ENCODE assay signal across 17 cellular contexts in genomic region chr17:5563451-5563850, GRCh38. TPM values are rescaled to one million over a fixed set of nuclear protein-coding genes. Genes with fewer than 3 reads are reported as not detected.
A peak's percentile ranks its signal among the peaks of the same experiment; 100 is the strongest.
DNase-seq lines count a peak whose midpoint lies in the region; ATAC-seq and TF ChIP-seq lines count a peak whose summit lies in the region.
"Had no signal": no experiment of that assay in that cellular context is flagged by ENCODE, and none has a peak within 500 bp of the region (broad histone marks: within the 10 kb centered on the region; RNA-seq: fewer than 3 reads in every experiment).

No MANE protein-coding gene starts in this region.

- no peaks in the 10 kb centered on the region; the same call in 1 of the 2 replicates for H3K9me2 ChIP-seq in SK-N-SH

- peaks cover 20 to 35% (median 21%) of the 10 kb centered on the region in 3 donors for H3K36me3 Mint-ChIP-seq in immature natural killer cell
- H3K36me3 Mint-ChIP-seq: brain had no signal

- H3K4me3 Mint-ChIP-seq in immature natural killer cell: no peak overlapping the region
- H3K4me3 Mint-ChIP-seq: activated naive CD8-positive, alpha-beta T cell treated with anti-CD3 and anti-CD28 coated beads, Interleukin-2, amount 10 ng/mL, durations not matched to agents 7 days and 5 days; brain had no signal

- H3K27me3 Mint-ChIP-seq in immature natural killer cell (ENCODE audit: low read depth in 3 of 3): peaks cover 0 to 3% (median 0%) of the 10 kb centered on the region in 3 donors
- H3K27me3 Mint-ChIP-seq: activated naive CD8-positive, alpha-beta T cell treated with anti-CD3 and anti-CD28 coated beads, Interleukin-2, amount 10 ng/mL, durations not matched to agents 7 days and 5 days had no signal

- WGBS in SK-N-SH (ENCODE audit: low lambda C conversion rate): 37% methylated on average over 2 of the region's 2 CpGs

- no peak for TF ChIP-seq EP300 in SK-N-SH (IDR thresholded peaks at IDR 0.05; ENCODE audit: borderline replicate concordance in 1 of 2, low read depth in 1 of 2, low read length in 1 of 2)

- H3K9me3 ChIP-seq in SK-N-SH: no peaks in the 10 kb centered on the region

- no peak overlapping the region for H3K4me2 ChIP-seq in SK-N-SH

- TF ChIP-seq CTCF in SK-N-SH (IDR thresholded peaks at IDR 0.05): no peak

- CTCF ChIA-PET in SK-N-SH (lab: Yijun Ruan, JAX): interaction anchor here (1.4 kb wide), 1 partner anchor 859 kb away, joined by 3 read pairs; no protein-coding TSS in a partner anchor

- no peak for TF ChIP-seq RAD21 in SK-N-SH (IDR thresholded peaks at IDR 0.05; ENCODE audit: low read length)

- H4K20me1 ChIP-seq in SK-N-SH (ENCODE audit: insufficient read depth): no peaks in the 10 kb centered on the region

- ATAC-seq in SK-N-SH treated with all-trans-retinoic acid at 6 μM for 48 hours (no peak), HG02938 (IDR thresholded peaks at IDR 0.05; ENCODE audit: unreplicated experiment) (no peak), GM18520 (IDR thresholded peaks at IDR 0.05; ENCODE audit: unreplicated experiment) (no peak), HG02610 (IDR thresholded peaks at IDR 0.05; ENCODE audit: unreplicated experiment) (no peak)
- ATAC-seq: left cardiac atrium had no signal

- POLR2A ChIA-PET in SK-N-SH (lab: Yijun Ruan, JAX): no interaction called here

- no peaks in the 10 kb centered on the region for H3K27me3 ChIP-seq in SK-N-SH (ENCODE audit: insufficient read depth)

- peak overlapping the region in 5 of 6 donors; percentile 25 to 70 (median 46) for H3K27ac Mint-ChIP-seq in immature natural killer cell
- H3K27ac Mint-ChIP-seq: brain had no signal

- H3K9ac ChIP-seq in SK-N-SH: no peak overlapping the region

- H3K4me1 Mint-ChIP-seq in immature natural killer cell: peaks cover 13 to 29% of the 10 kb centered on the region in 2 donors
- H3K4me1 Mint-ChIP-seq: brain had no signal

- H3F3A ChIP-seq in SK-N-SH (replicated peaks; ENCODE audit: insufficient read depth): peaks cover 19% of the 10 kb centered on the region

- peaks cover 3% of the 10 kb centered on the region for H3K79me2 ChIP-seq in SK-N-SH (ENCODE audit: insufficient read depth)

- peaks cover 0 to 22% of the 10 kb centered on the region in 2 experiments for H3K36me3 ChIP-seq in SK-N-SH (replicated peaks in 1 of 2; ENCODE audit: control insufficient read depth in 1 of 2, insufficient read depth in 2 of 2, low read length in 1 of 2)

- H3K4me3 ChIP-seq in SK-N-SH (ENCODE audit: low read depth in 2 of 2, low read length in 1 of 2): no peak overlapping the region

- H3K27ac ChIP-seq in SK-N-SH (ENCODE audit: low read depth in 2 of 2, low read length in 1 of 2): peak overlapping the region in 1 of 2 experiments; percentile 60; a peak in 2 of 4 replicates
- H3K27ac ChIP-seq: 22Rv1 had no signal

- H2AFZ ChIP-seq in SK-N-SH (ENCODE audit: low read depth): no peak overlapping the region

- DNase-seq in SK-N-SH (no peak), HCEC 1CT (peak; percentile 24), amniotic epithelial cell (ENCODE audit: low read depth) (peak; percentile 14), immature natural killer cell (no peak)
- DNase-seq: activated naive CD8-positive, alpha-beta T cell treated with anti-CD3 and anti-CD28 coated beads, Interleukin-2, amount 10 ng/mL, durations not matched to agents 7 days and 5 days; DMS 273 treated with DMSO at 0.1 percent for 48 hours; left cardiac atrium; NCI-H1930; NCI-H446 treated with DMSO at 0.1 percent for 48 hours; stimulated activated CD4-positive, alpha-beta T cell treated with anti-CD3 and anti-CD28 coated beads, Interleukin-4, amount 100 ng/mL, for 24 hours; SW 1271 had no signal

- H3K4me1 ChIP-seq in SK-N-SH (ENCODE audit: control insufficient read depth in 1 of 2, insufficient read depth in 2 of 2, low read depth in 1 of 2, low read length in 1 of 2): no peaks in the 10 kb centered on the region

- H3K9me3 Mint-ChIP-seq in immature natural killer cell: no peaks in the 10 kb centered on the region

TF ChIP-seq in SK-N-SH, 30 proteins besides CTCF, POLR2A, EP300 and RAD21:
- TF ChIP-seq MAX (IDR thresholded peaks at IDR 0.05; ENCODE audit: low read depth): no peak
- no peak for TF ChIP-seq ELF1 (IDR thresholded peaks at IDR 0.05)
- no peak for TF ChIP-seq SIN3A (IDR thresholded peaks at IDR 0.05; ENCODE audit: borderline replicate concordance, low read depth, low read length)
- TF ChIP-seq RXRA (IDR thresholded peaks at IDR 0.05; ENCODE audit: borderline replicate concordance, low read depth): no peak
- no peak for TF ChIP-seq MXI1 (IDR thresholded peaks at IDR 0.05; ENCODE audit: low read depth, low read length)
- TF ChIP-seq FOSL2 (IDR thresholded peaks at IDR 0.05; ENCODE audit: borderline replicate concordance, low read depth): no peak
- TF ChIP-seq NFIC (IDR thresholded peaks at IDR 0.05; ENCODE audit: borderline replicate concordance): 0 out of 2 replicates have a peak, but pooled peaks have one; percentile 6

TF ChIP-seq in SK-N-SH treated with all-trans-retinoic acid at 6 μM for 48 hours, 23 proteins besides CTCF, POLR2A, EP300 and RAD21:
- TF ChIP-seq ZNF8 (CRISPR knock-in tag; IDR thresholded peaks at IDR 0.05): no peak
- TF ChIP-seq BACH2 (CRISPR knock-in tag; IDR thresholded peaks at IDR 0.05; ENCODE audit: borderline replicate concordance): no peak
- TF ChIP-seq POU6F1 (CRISPR knock-in tag; IDR thresholded peaks at IDR 0.05; ENCODE audit: borderline replicate concordance, low read depth): no peak
- no peak for TF ChIP-seq PPARA (CRISPR knock-in tag; IDR thresholded peaks at IDR 0.05; ENCODE audit: borderline replicate concordance)
- no peak for TF ChIP-seq TCF4 (CRISPR knock-in tag; IDR thresholded peaks at IDR 0.05; ENCODE audit: borderline replicate concordance)
- no peak for TF ChIP-seq ZC3H10 (CRISPR knock-in tag; IDR thresholded peaks at IDR 0.05)
TF ChIP-seq in SK-N-SH treated with all-trans-retinoic acid at 6 μM for 48 hours: peak in this region for 0.

RNA-seq across cellular contexts. Expression of gene NLRP1, which starts 20.9 kb away (rescaled TPM):
- polyA plus RNA-seq in SK-N-SH (2012; rRNA removed) (51.4 and 53.0 TPM in 2 replicates), immature natural killer cell (10 to 100 TPM in 2 of 3 donors, 1 to 10 TPM in 1; 7.9 to 31.7 (median 10.5) TPM)
- 32.5 and 42.2 TPM in 2 replicates for polyA plus RNA-seq in SK-N-SH (2012; cell fraction: cytosol; rRNA removed)
- 87.5 and 109 TPM in 2 replicates for polyA plus RNA-seq in SK-N-SH (2012; cell fraction: nucleus; rRNA removed)

Comparison
In these comparisons a context has a peak if more than half of its experiments do, and no peak if none do; other contexts are left out.
1. DNase-seq: peak in HCEC 1CT (single experiment) and amniotic epithelial cell (single experiment); none in SK-N-SH (single experiment) and immature natural killer cell (0 of 3).